In genomic region chr11:15143855-15144254, GRCh38 we compare ENCODE assay signal across 18 cellular contexts. TPM values are rescaled to one million over a fixed set of nuclear protein-coding genes. Genes with fewer than 3 reads are reported as not detected.
DNase-seq lines count a peak whose midpoint lies in the region; ATAC-seq and TF ChIP-seq lines count a peak whose summit lies in the region.
"Had no signal": no experiment of that assay in that cellular context is flagged by ENCODE, and none has a peak within 500 bp of the region (broad histone marks: within the 10 kb centered on the region; RNA-seq: fewer than 3 reads in every experiment).

No MANE protein-coding gene starts in this region.

- H3K27me3 Mint-ChIP-seq in WTC11 (ENCODE audit: low read depth) (no peaks in the 10 kb centered on the region), endothelial cell (ENCODE audit: unreplicated experiment) (no peaks in the 10 kb centered on the region)
- H3K27me3 Mint-ChIP-seq: CD4-positive, alpha-beta T cell had no signal

- DNase-seq in NCI-H1694 treated with DMSO at 0.1 percent for 48 hours (lab: John Stamatoyannopoulos, UW) = peak; percentile 1
- no peak for DNase-seq in NCI-H1694 (lab: John Stamatoyannopoulos, UW)
- no peak for DNase-seq in WTC11 (ENCODE audit: low spot score)
- no peak for DNase-seq in endothelial cell (ENCODE audit: low spot score)
- no peak for DNase-seq in activated naive CD4-positive, alpha-beta T cell treated with anti-CD3 and anti-CD28 coated beads, Interleukin-2, amount 50 U/mL, for 16 hours
- no peak for DNase-seq in SIG-M5 (lab: John Stamatoyannopoulos, UW)
- DNase-seq: 8988T; ACHN; AML-193; BE2C; CD4-positive, alpha-beta T cell; CD8-positive, alpha-beta memory T cell; DMS 273 treated with DMSO at 0.1 percent for 48 hours; DND-41; HFFc6 had no signal

- POLR2A ChIA-PET in WTC11 (lab: Charles Lee) = no interaction called here

- ATAC-seq in WTC11 = no peak
- ATAC-seq: A549 had no signal

- CTCF ChIA-PET in WTC11 (lab: Charles Lee) = interaction anchor here (1.2 kb wide), 1 partner anchor 238 kb away, joined by 3 read pairs; no protein-coding TSS in a partner anchor

- no peaks in the 10 kb centered on the region for H3K9me3 Mint-ChIP-seq in WTC11
- no peaks in the 10 kb centered on the region for H3K9me3 Mint-ChIP-seq in endothelial cell (ENCODE audit: unreplicated experiment)
- H3K9me3 Mint-ChIP-seq: CD4-positive, alpha-beta T cell; CD8-positive, alpha-beta memory T cell; HFFc6 had no signal

- TF ChIP-seq CTCF in WTC11 (IDR thresholded peaks at IDR 0.05) (no peak), endothelial cell (IDR thresholded peaks at IDR 0.05; ENCODE audit: unreplicated experiment) (peak; percentile 2)

- H3K4me3 Mint-ChIP-seq in WTC11 (no peak overlapping the region), endothelial cell (ENCODE audit: unreplicated experiment) (no peak overlapping the region)
- H3K4me3 Mint-ChIP-seq: CD14-positive monocyte; CD4-positive, alpha-beta T cell; CD8-positive, alpha-beta memory T cell; HFFc6 had no signal

- peaks cover 3% of the 10 kb centered on the region; the same call in 1 of the 2 replicates for H3K4me1 Mint-ChIP-seq in WTC11
- H3K4me1 Mint-ChIP-seq in endothelial cell (ENCODE audit: unreplicated experiment) = peaks cover 15% of the 10 kb centered on the region
- H3K4me1 Mint-ChIP-seq: CD8-positive, alpha-beta memory T cell had no signal

- H3K36me3 Mint-ChIP-seq in WTC11 (no peaks in the 10 kb centered on the region), endothelial cell (ENCODE audit: low read depth, unreplicated experiment) (no peaks in the 10 kb centered on the region)
- H3K36me3 Mint-ChIP-seq: CD14-positive monocyte; CD8-positive, alpha-beta memory T cell had no signal

- H3K27ac Mint-ChIP-seq in WTC11 (no peak overlapping the region), endothelial cell (ENCODE audit: unreplicated experiment) (no peak overlapping the region)
- H3K27ac Mint-ChIP-seq: CD14-positive monocyte; CD4-positive, alpha-beta T cell; CD8-positive, alpha-beta memory T cell; HFFc6 had no signal

TF ChIP-seq in WTC11, 78 proteins besides CTCF, POLR2A, EP300 and RAD21:
- peak; percentile 28; the same call in 1 of the 2 replicates for TF ChIP-seq NFYB (CRISPR knock-in tag; conservative IDR thresholded peaks at IDR 0.05; ENCODE audit: low read depth)
- no peak for TF ChIP-seq CREM (CRISPR knock-in tag; IDR thresholded peaks at IDR 0.05)

RNA-seq across cellular contexts. Expression of gene INSC, which starts 29.1 kb away (rescaled TPM):
- 0.44 to 0.76 TPM (median 0.73 TPM) in 3 replicates for total RNA-seq in WTC11 (2021)
- 0.23 TPM for total RNA-seq in endothelial cell (ENCODE audit: unreplicated experiment)
- total RNA-seq: CD4-positive, alpha-beta T cell; CD8-positive, alpha-beta memory T cell; H4 had no signal
